Comparison of ENCODE assay signal across 18 cellular contexts in genomic region chr11:16911186-16911585, GRCh38.
DNase-seq lines count a peak whose midpoint lies in the region; ATAC-seq and TF ChIP-seq lines count a peak whose summit lies in the region.
"Had no signal": no experiment of that assay in that cellular context is flagged by ENCODE, and none has a peak within 500 bp of the region (broad histone marks: within the 10 kb centered on the region; RNA-seq: fewer than 3 reads in every experiment).

No MANE protein-coding gene starts in this region.

- TF ChIP-seq EP300 in SK-N-SH (IDR thresholded peaks at IDR 0.05; ENCODE audit: borderline replicate concordance in 1 of 2, low read depth in 1 of 2, low read length in 1 of 2), result no peak

- ATAC-seq in WTC11, result no peak
- ATAC-seq: A549; CD8-positive, alpha-beta T cell; SK-N-SH treated with all-trans-retinoic acid at 6 μM for 48 hours; T-cell had no signal

- no peaks in the 10 kb centered on the region for H3F3A ChIP-seq in SK-N-SH (replicated peaks; ENCODE audit: insufficient read depth)

- CTCF ChIA-PET in SK-N-SH (lab: Yijun Ruan, JAX), result interaction anchor here (1.5 to 4.3 kb wide), 2 partner anchors 10 to 91 kb away, joined by 5 to 14 read pairs; no protein-coding TSS in a partner anchor
- CTCF ChIA-PET in WTC11 (lab: Charles Lee), result interaction anchor here (2.3 kb wide), 1 partner anchor 91 kb away, joined by 5 read pairs; no protein-coding TSS in a partner anchor

- peaks cover 0 to 53% (median 43%) of the 10 kb centered on the region in 10 experiments; a peak in 16 of 20 replicates for H3K4me1 ChIP-seq in BLaER1 treated with 17β-estradiol and CSF1 and Interleukin-3, amounts not matched to agents 10 nM and 100 nM
- H3K4me1 ChIP-seq in HUES64 (ENCODE audit: insufficient read depth, low read length) (peaks cover 9% of the 10 kb centered on the region; the same call in 1 of the 2 replicates), OCI-LY3 (ENCODE audit: low read length) (peaks cover 23% of the 10 kb centered on the region), neuronal stem cell (ENCODE audit: control insufficient read depth in 2 of 2, insufficient read depth in 1 of 2, low read depth in 1 of 2, low read length in 2 of 2) (peaks cover 0 to 21% of the 10 kb centered on the region in 2 donors), SK-N-SH (ENCODE audit: control insufficient read depth in 1 of 2, insufficient read depth in 2 of 2, low read depth in 1 of 2, low read length in 1 of 2) (0 out of 4 replicates have a peak, but pooled peaks cover 0 to 2% of the 10 kb centered on the region in 2 experiments)

- 86% methylated on average over 4 of the region's 4 CpGs for WGBS in HUES64
- whole genome bisulfite sequencing in neuronal stem cell (ENCODE audit: extremely low coverage in 2 of 2, insufficient read length in 2 of 2, insufficient replicate concordance in 1 of 2), 2 donors, result no CpG with 5 or more reads among the region's 4 CpGs
- WGBS in SK-N-SH (ENCODE audit: low lambda C conversion rate), result 44% methylated on average over 4 of the region's 4 CpGs

- H3K9me3 ChIP-seq in BLaER1 treated with 17β-estradiol and CSF1 and Interleukin-3, amounts not matched to agents 10 nM and 100 nM (replicated peaks in 1 of 11), result peaks cover 0 to 6% (median 0%) of the 10 kb centered on the region in 11 experiments; a peak in 3 of 22 replicates
- H3K9me3 ChIP-seq in HUES64 (ENCODE audit: insufficient read depth, low read depth, low read length) (no peaks in the 10 kb centered on the region), OCI-LY3 (ENCODE audit: insufficient read depth, low read length) (no peaks in the 10 kb centered on the region), neuronal stem cell (replicated peaks in 1 of 2; ENCODE audit: control insufficient read depth in 2 of 2, insufficient read depth in 1 of 2, low read depth in 1 of 2, low read length in 2 of 2) (no peaks in the 10 kb centered on the region), SK-N-SH (no peaks in the 10 kb centered on the region)
- H3K9me3 ChIP-seq: A549 had no signal

- TF ChIP-seq CTCF in OCI-LY3 (IDR thresholded peaks at IDR 0.05; ENCODE audit: low read depth, low read length) (no peak), SK-N-SH (IDR thresholded peaks at IDR 0.05) (no peak), WTC11 (IDR thresholded peaks at IDR 0.05) (no peak)

- H2AFZ ChIP-seq in OCI-LY3 (ENCODE audit: low read depth, low read length), result no peak overlapping the region
- no peak overlapping the region for H2AFZ ChIP-seq in neuronal stem cell (ENCODE audit: low read length)
- H2AFZ ChIP-seq in SK-N-SH (ENCODE audit: low read depth), result no peak overlapping the region

- H2BK5ac ChIP-seq in neuronal stem cell (ENCODE audit: low read length), result no peak overlapping the region

- H3K27ac ChIP-seq in BLaER1 treated with 17β-estradiol and CSF1 and Interleukin-3, amounts not matched to agents 10 nM and 100 nM, result peak overlapping the region in 2 of 11 experiments; percentile 10 to 17; a peak in 2 of 22 replicates
- H3K27ac ChIP-seq in HUES64 (ENCODE audit: low read depth, low read length) (no peak overlapping the region), OCI-LY3 (ENCODE audit: low read length) (no peak overlapping the region), neuronal stem cell (replicated peaks; ENCODE audit: low read length) (no peak overlapping the region), SK-N-SH (ENCODE audit: low read depth in 2 of 2, low read length in 1 of 2) (no peak overlapping the region)
- H3K27ac ChIP-seq: A549 had no signal

- no peak for DNase-seq in neuronal stem cell (ENCODE audit: low spot score)
- DNase-seq in stimulated activated CD4-positive, alpha-beta T cell treated with anti-CD3 and anti-CD28 coated beads, Interleukin-2, amount 100 ng/mL, for 48 hours, result no peak
- DNase-seq in SK-N-SH, result no peak
- no peak for DNase-seq in WTC11 (ENCODE audit: low spot score)
- DNase-seq: Calu3; CD8-positive, alpha-beta T cell; H9; NCI-H1092 treated with DMSO at 0.1 percent for 48 hours; NCI-H187; NCI-H226; NCI-H524; SHP77; T-cell had no signal

- no peaks in the 10 kb centered on the region for H3K9me3 Mint-ChIP-seq in WTC11
- H3K9me3 Mint-ChIP-seq: CD8-positive, alpha-beta T cell; T-cell had no signal

- no peaks in the 10 kb centered on the region for H3K27me3 ChIP-seq in BLaER1 treated with 17β-estradiol and CSF1 and Interleukin-3, amounts not matched to agents 10 nM and 100 nM
- no peaks in the 10 kb centered on the region for H3K27me3 ChIP-seq in HUES64 (ENCODE audit: insufficient read depth, low read length)
- H3K27me3 ChIP-seq in OCI-LY3 (ENCODE audit: low read depth, low read length), result peaks cover 25% of the 10 kb centered on the region
- no peaks in the 10 kb centered on the region for H3K27me3 ChIP-seq in neuronal stem cell (ENCODE audit: control insufficient read depth in 3 of 3, insufficient read depth in 3 of 3, low read depth in 1 of 3, low read length in 3 of 3)
- peaks cover 5% of the 10 kb centered on the region; the same call in 1 of the 2 replicates for H3K27me3 ChIP-seq in SK-N-SH (ENCODE audit: insufficient read depth)

- no peak overlapping the region for H3K14ac ChIP-seq in neuronal stem cell (ENCODE audit: low read length)

- no peak overlapping the region for H4K8ac ChIP-seq in neuronal stem cell (ENCODE audit: low read depth, low read length)

- H3K9me2 ChIP-seq in SK-N-SH, result no peaks in the 10 kb centered on the region

- POLR2A ChIA-PET in SK-N-SH (lab: Yijun Ruan, JAX) (interaction anchor here (1.4 kb wide), 1 partner anchor 11 kb away, joined by 4 read pairs; no protein-coding TSS in a partner anchor), WTC11 (lab: Charles Lee) (no interaction called here)

- no peak overlapping the region for H2BK15ac ChIP-seq in neuronal stem cell (ENCODE audit: low read length)

- peak overlapping the region; percentile 7 for H3K18ac ChIP-seq in neuronal stem cell (ENCODE audit: low read length)

- H3K36me3 Mint-ChIP-seq in WTC11, result no peaks in the 10 kb centered on the region
- H3K36me3 Mint-ChIP-seq: CD8-positive, alpha-beta T cell; T-cell had no signal

- no peak overlapping the region for H2AK5ac ChIP-seq in neuronal stem cell (ENCODE audit: low read depth, low read length)

- no peak overlapping the region for H3K23ac ChIP-seq in neuronal stem cell (ENCODE audit: low read depth, low read length, poor library complexity)

- H3K79me2 ChIP-seq in OCI-LY3 (ENCODE audit: low read length) (no peaks in the 10 kb centered on the region), SK-N-SH (ENCODE audit: insufficient read depth) (no peaks in the 10 kb centered on the region)

- no peaks in the 10 kb centered on the region for H3K36me3 ChIP-seq in BLaER1 treated with 17β-estradiol and CSF1 and Interleukin-3, amounts not matched to agents 10 nM and 100 nM
- H3K36me3 ChIP-seq in HUES64 (ENCODE audit: insufficient read depth, low read length), result no peaks in the 10 kb centered on the region
- no peaks in the 10 kb centered on the region for H3K36me3 ChIP-seq in OCI-LY3 (replicated peaks; ENCODE audit: low read depth, low read length)
- H3K36me3 ChIP-seq in neuronal stem cell (replicated peaks in 1 of 2; ENCODE audit: control insufficient read depth in 2 of 2, insufficient read depth in 2 of 2, low read length in 2 of 2), result no peaks in the 10 kb centered on the region
- no peaks in the 10 kb centered on the region for H3K36me3 ChIP-seq in SK-N-SH (replicated peaks in 1 of 2; ENCODE audit: control insufficient read depth in 1 of 2, insufficient read depth in 2 of 2, low read length in 1 of 2)

- H3K4me2 ChIP-seq in BLaER1 treated with 17β-estradiol and CSF1 and Interleukin-3, amounts not matched to agents 10 nM and 100 nM, result peak overlapping the region in 9 of 11 experiments; percentile 17 to 87 (median 76); a peak in 18 of 22 replicates
- H3K4me2 ChIP-seq in OCI-LY3 (ENCODE audit: low read length), result peak overlapping the region; percentile 45
- no peak overlapping the region for H3K4me2 ChIP-seq in neuronal stem cell (ENCODE audit: insufficient read depth, low read length, poor library complexity, severe bottlenecking)
- H3K4me2 ChIP-seq in SK-N-SH, result no peak overlapping the region
- H3K4me2 ChIP-seq: A549 had no signal

- no peak overlapping the region for H4K91ac ChIP-seq in neuronal stem cell (ENCODE audit: low read depth, low read length, poor library complexity)

- H3K79me1 ChIP-seq in neuronal stem cell (ENCODE audit: low read depth, low read length), result no peaks in the 10 kb centered on the region

- H2BK120ac ChIP-seq in neuronal stem cell (ENCODE audit: low read depth, low read length), result no peak overlapping the region

- H3K9ac ChIP-seq in BLaER1 treated with 17β-estradiol and CSF1 and Interleukin-3, amounts not matched to agents 10 nM and 100 nM, result peak overlapping the region in 2 of 11 experiments; percentile 18 to 55; a peak in 3 of 22 replicates
- H3K9ac ChIP-seq in HUES64 (ENCODE audit: low read depth, low read length), result peak overlapping the region; percentile 11; the same call in 1 of the 2 replicates
- H3K9ac ChIP-seq in OCI-LY3 (ENCODE audit: low read length), result no peak overlapping the region
- peak overlapping the region; percentile 25 for H3K9ac ChIP-seq in neuronal stem cell (ENCODE audit: low read depth, low read length, poor library complexity)
- no peak overlapping the region for H3K9ac ChIP-seq in SK-N-SH

- H4K20me1 ChIP-seq in BLaER1 treated with 17β-estradiol and CSF1 and Interleukin-3, amounts not matched to agents 10 nM and 100 nM, result no peaks in the 10 kb centered on the region
- H4K20me1 ChIP-seq in OCI-LY3 (ENCODE audit: insufficient read depth, low read length), result no peaks in the 10 kb centered on the region
- H4K20me1 ChIP-seq in SK-N-SH (ENCODE audit: insufficient read depth), result no peaks in the 10 kb centered on the region

- no peak overlapping the region for H3K4me3 Mint-ChIP-seq in WTC11
- H3K4me3 Mint-ChIP-seq: CD8-positive, alpha-beta T cell; H9; T-cell had no signal

- no peak overlapping the region for H3K27ac Mint-ChIP-seq in WTC11
- H3K27ac Mint-ChIP-seq: CD8-positive, alpha-beta T cell; T-cell had no signal

- no peak overlapping the region for H3K4me3 ChIP-seq in BLaER1 treated with 17β-estradiol and CSF1 and Interleukin-3, amounts not matched to agents 10 nM and 100 nM
- no peak overlapping the region for H3K4me3 ChIP-seq in HUES64 (ENCODE audit: low read length)
- no peak overlapping the region for H3K4me3 ChIP-seq in OCI-LY3 (ENCODE audit: low read length)
- no peak overlapping the region for H3K4me3 ChIP-seq in neuronal stem cell (ENCODE audit: low read length in 2 of 2)
- H3K4me3 ChIP-seq in SK-N-SH (ENCODE audit: low read depth in 2 of 2, low read length in 1 of 2), result no peak overlapping the region
- H3K4me3 ChIP-seq: A549 had no signal

- no peaks in the 10 kb centered on the region for H3K27me3 Mint-ChIP-seq in WTC11 (ENCODE audit: low read depth)
- H3K27me3 Mint-ChIP-seq: T-cell had no signal

- H2BK12ac ChIP-seq in neuronal stem cell (ENCODE audit: low read length), result no peak overlapping the region

- H3K4me1 Mint-ChIP-seq in WTC11, result peaks cover 14% of the 10 kb centered on the region

- H3K4ac ChIP-seq in neuronal stem cell (ENCODE audit: low read length), result no peak overlapping the region

- TF ChIP-seq RAD21 in SK-N-SH (IDR thresholded peaks at IDR 0.05; ENCODE audit: low read length), result no peak

Comparison
In these comparisons a context has a peak if more than half of its experiments do, and no peak if none do; other contexts are left out.
1. H3K4me2 ChIP-seq: peak in BLaER1 treated with 17β-estradiol and CSF1 and Interleukin-3, amounts not matched to agents 10 nM and 100 nM (9 of 11) and OCI-LY3 (single experiment); none in neuronal stem cell (single experiment) and SK-N-SH (single experiment).
2. H3K9ac ChIP-seq: peak in HUES64 (single experiment) and neuronal stem cell (single experiment); none in OCI-LY3 (single experiment) and SK-N-SH (single experiment).